ENCODE assay signal across 8 cellular contexts in the genomic region with DNA sequence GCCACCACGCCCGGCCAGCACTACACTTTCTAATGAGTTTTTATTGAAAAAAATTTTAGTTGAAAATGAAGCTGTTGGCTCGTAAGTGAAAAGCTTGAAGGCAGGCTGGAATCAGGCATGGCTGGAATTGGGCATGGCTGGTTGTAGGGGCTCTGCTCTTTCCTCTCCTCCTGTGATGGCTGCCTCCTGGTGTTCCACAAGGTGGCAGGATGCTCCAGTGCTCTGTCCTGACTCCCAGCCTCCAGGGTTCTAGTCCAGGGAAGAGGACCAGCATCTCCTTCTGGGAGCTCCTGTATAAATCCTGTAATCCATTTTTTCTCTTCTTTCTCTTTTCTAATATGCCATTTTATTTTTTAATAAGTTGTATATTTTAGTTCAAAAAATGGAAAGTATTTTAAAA. TPM values are rescaled to one million over a fixed set of nuclear protein-coding genes. Genes with fewer than 3 reads are reported as not detected.
DNase-seq lines count a peak whose midpoint lies in the region; ATAC-seq and TF ChIP-seq lines count a peak whose summit lies in the region.

No MANE protein-coding gene starts in this region.

- ATAC-seq in GM21367 (IDR thresholded peaks at IDR 0.05; ENCODE audit: unreplicated experiment) (no peak), Right ventricle myocardium inferior (no peak), body of pancreas (no peak)

- TF ChIP-seq POLR2A in vagina (IDR thresholded peaks at IDR 0.05) (no peak), body of pancreas (IDR thresholded peaks at IDR 0.05) (no peak)

- peaks cover 0 to 3% of the 10 kb centered on the region in 2 donors for H3K36me3 ChIP-seq in vagina
- no peaks in the 10 kb centered on the region for H3K36me3 ChIP-seq in body of pancreas (replicated peaks in 1 of 2; ENCODE audit: insufficient read depth in 1 of 2, low read depth in 2 of 2)

- H3K4me3 ChIP-seq in AG04450 (ENCODE audit: low read depth, low read length) (no peak overlapping the region), vagina (no peak overlapping the region), body of pancreas (no peak overlapping the region)

- H3K9me3 Mint-ChIP-seq in glutamatergic neuron (ENCODE audit: unreplicated experiment) = peaks cover 2% of the 10 kb centered on the region

- H3K4me1 ChIP-seq in vagina (peaks cover 8% of the 10 kb centered on the region), body of pancreas (peaks cover 4% of the 10 kb centered on the region)

- H3K27ac ChIP-seq in AG04450 (ENCODE audit: low read depth, low read length) (no peak overlapping the region), vagina (no peak overlapping the region), body of pancreas (no peak overlapping the region)

- TF ChIP-seq CTCF in AG04450 (IDR thresholded peaks at IDR 0.05; ENCODE audit: low read depth, low read length) (peak; percentile 68), GM13977 (IDR thresholded peaks at IDR 0.05; ENCODE audit: extremely low read depth, insufficient read depth, missing control alignments) (peak; percentile 64), glutamatergic neuron (IDR thresholded peaks at IDR 0.05; ENCODE audit: partially characterized antibody, unreplicated experiment) (peak; percentile 31), vagina (IDR thresholded peaks at IDR 0.05) (no peak), body of pancreas (IDR thresholded peaks at IDR 0.05) (no peak)

- H3K27me3 ChIP-seq in AG04450 (ENCODE audit: control insufficient read depth, insufficient read depth, low read length) (no peaks in the 10 kb centered on the region), vagina (no peaks in the 10 kb centered on the region), body of pancreas (no peaks in the 10 kb centered on the region)

- H3K27me3 Mint-ChIP-seq in glutamatergic neuron (ENCODE audit: unreplicated experiment) = no peaks in the 10 kb centered on the region

- H3K27ac Mint-ChIP-seq in glutamatergic neuron (ENCODE audit: unreplicated experiment) = no peak overlapping the region

- no peak for DNase-seq in AG04450 (ENCODE audit: low read depth, low spot score)
- no peak for DNase-seq in GM13977 (ENCODE audit: low spot score)
- peak; percentile 55 for DNase-seq in RKO (ENCODE audit: low spot score)
- DNase-seq in glutamatergic neuron = peak; percentile 64
- no peak for DNase-seq in vagina (ENCODE audit: extremely low spot score in 2 of 2)
- DNase-seq in Right ventricle myocardium inferior (ENCODE audit: missing footprints) = no peak
- DNase-seq in body of pancreas = no peak

- in situ Hi-C loops in GM13977 (cut with MboI; ENCODE audit: low pct_unique_long_range_greater_than_20kb, low sequenced_read_pairs, unreplicated experiment) = no loop called here

- H3K4me1 Mint-ChIP-seq in glutamatergic neuron (ENCODE audit: low read depth, unreplicated experiment) = peaks cover 2% of the 10 kb centered on the region

- no peak overlapping the region for H3K4me3 Mint-ChIP-seq in glutamatergic neuron (ENCODE audit: unreplicated experiment)

- WGBS in body of pancreas, 2 donors = 95% methylated on average over 3 of the region's 3 CpGs

- no peaks in the 10 kb centered on the region for H3K36me3 Mint-ChIP-seq in glutamatergic neuron (ENCODE audit: unreplicated experiment)

- H3K9me3 ChIP-seq in AG04450 (ENCODE audit: control insufficient read depth, insufficient read depth, low read length) (no peaks in the 10 kb centered on the region), vagina (no peaks in the 10 kb centered on the region), body of pancreas (no peaks in the 10 kb centered on the region)

- CTCF ChIA-PET in AG04450 (lab: Charles Lee) = interaction anchor here (0.6 to 4.3 kb wide), 13 partner anchors 14 to 587 kb away, joined by 3 to 41 read pairs (median 3); no protein-coding TSS in a partner anchor

- intact Hi-C loops in vagina (cut with DNase I) (no loop called here), Right ventricle myocardium inferior (cut with DNase I) (no loop called here), body of pancreas (cut with DNase I) (no loop called here)

- POLR2A ChIA-PET in AG04450 (lab: Yijun Ruan, JAX) = no interaction called here

RNA-seq across cellular contexts. Expression of gene DHFR, which starts 57.2 kb away (rescaled TPM):
- polyA plus RNA-seq in AG04450 (2011; rRNA removed) = 15.7 and 22.5 TPM in 2 replicates
- polyA minus RNA-seq in AG04450 (2011; rRNA and poly(A)+ RNA removed) = 8.2 and 11.2 TPM in 2 replicates
- total RNA-seq in glutamatergic neuron (ENCODE audit: unreplicated experiment) = 23.5 TPM
- total RNA-seq in vagina = 6.6 TPM
- total RNA-seq in Right ventricle myocardium inferior = 11.1 TPM
- total RNA-seq in body of pancreas = 1 to 10 TPM; 1.8 to 2.0 TPM

RNA-seq across cellular contexts. Expression of gene MSH3, which starts 57.5 kb away (rescaled TPM):
- polyA plus RNA-seq in AG04450 (2011; rRNA removed) = 7.2 and 10.8 TPM in 2 replicates
- 6.1 and 10.9 TPM in 2 replicates for polyA minus RNA-seq in AG04450 (2011; rRNA and poly(A)+ RNA removed)
- total RNA-seq in glutamatergic neuron (ENCODE audit: unreplicated experiment) (14.4 TPM), vagina (30.0 TPM), Right ventricle myocardium inferior (10.4 TPM), body of pancreas (10 to 100 TPM in 1 of 2 donors, 1 to 10 TPM in 1; 9.2 to 10.9 TPM)

Comparison
In these comparisons a context has a peak if more than half of its experiments do, and no peak if none do; other contexts are left out.
1. DNase-seq: peak in RKO (single experiment) and glutamatergic neuron (single experiment); none in AG04450 (single experiment), GM13977 (single experiment), vagina (0 of 2), Right ventricle myocardium inferior (single experiment) and body of pancreas (0 of 4).
2. CTCF ChIP-seq: peak in AG04450 (single experiment), GM13977 (single experiment) and glutamatergic neuron (single experiment); none in vagina (0 of 3) and body of pancreas (0 of 7).